In the genomic region with DNA sequence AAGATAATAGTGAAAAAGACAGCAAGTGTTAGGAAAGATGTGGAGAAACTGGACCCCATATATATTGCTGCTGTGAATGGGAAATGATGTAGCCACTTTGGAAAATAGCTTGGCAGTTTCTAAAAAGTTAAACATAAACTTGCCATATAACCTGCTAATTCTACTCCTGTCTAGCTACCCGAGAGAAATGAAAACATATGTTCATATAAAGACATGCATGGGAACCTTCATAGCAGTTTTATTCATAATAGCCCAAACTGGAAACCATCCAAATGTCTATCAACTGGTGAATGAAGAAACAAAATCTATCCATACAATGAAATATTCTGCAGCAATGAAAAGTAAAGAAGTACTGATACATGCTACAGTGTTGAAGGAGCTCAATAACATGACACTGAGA, we compare ENCODE assay signal across 19 cellular contexts. TPM values are rescaled to one million over a fixed set of nuclear protein-coding genes. Genes with fewer than 3 reads are reported as not detected.
DNase-seq lines count a peak whose midpoint lies in the region; ATAC-seq and TF ChIP-seq lines count a peak whose summit lies in the region.
"Had no signal": no experiment of that assay in that cellular context is flagged by ENCODE, and none has a peak within 500 bp of the region (broad histone marks: within the 10 kb centered on the region; RNA-seq: fewer than 3 reads in every experiment).

No MANE protein-coding gene starts in this region.

- CTCF ChIA-PET in PC-9 (lab: Charles Lee) = interaction anchor here (0.8 kb wide), 1 partner anchor 14 kb away, joined by 3 read pairs; no protein-coding TSS in a partner anchor

- peaks cover 42% of the 10 kb centered on the region for H3F3A ChIP-seq in PC-9 (ENCODE audit: insufficient read depth, low read depth)

- no peak overlapping the region for H2AFZ ChIP-seq in PC-9

- H3K9me3 Mint-ChIP-seq in activated T-helper 17 cell treated with anti-CD3 and anti-CD28 coated beads, Interleukin-2, amount 50 U/mL, for 72 hours = peaks cover 3% of the 10 kb centered on the region
- H3K9me3 Mint-ChIP-seq in stimulated activated effector memory CD8-positive, alpha-beta T cell treated with anti-CD3 and anti-CD28 coated beads, Interleukin-12 subunit alpha, Interleukin-12 subunit beta, amount 100 ng/mL, for 72 hours = no peaks in the 10 kb centered on the region
- H3K9me3 Mint-ChIP-seq: CD4-positive, alpha-beta T cell; CD8-positive, alpha-beta memory T cell had no signal

- H3K9me2 ChIP-seq in PC-9 (ENCODE audit: insufficient read depth) = no peaks in the 10 kb centered on the region

- H3K4me3 Mint-ChIP-seq in activated T-helper 17 cell treated with anti-CD3 and anti-CD28 coated beads, Interleukin-2, amount 50 U/mL, for 72 hours = no peak overlapping the region
- no peak overlapping the region for H3K4me3 Mint-ChIP-seq in stimulated activated effector memory CD8-positive, alpha-beta T cell treated with anti-CD3 and anti-CD28 coated beads, Interleukin-12 subunit alpha, Interleukin-12 subunit beta, amount 100 ng/mL, for 72 hours
- H3K4me3 Mint-ChIP-seq: B cell; CD4-positive, alpha-beta T cell; CD8-positive, alpha-beta memory T cell had no signal

- BruUV-seq in PC-9 (replicated peaks; lab: Mats Ljungman, UMichigan) = no TSS peak

- ATAC-seq in activated T-helper 17 cell treated with anti-CD3 and anti-CD28 coated beads, Interleukin-2, amount 50 U/mL, for 72 hours (replicated peaks) = no peak
- ATAC-seq in stimulated activated effector memory CD8-positive, alpha-beta T cell treated with anti-CD3 and anti-CD28 coated beads, Interleukin-12 subunit alpha, Interleukin-12 subunit beta, amount 100 ng/mL, for 72 hours = no peak
- no peak for ATAC-seq in GM21447 (IDR thresholded peaks at IDR 0.05; ENCODE audit: unreplicated experiment)
- ATAC-seq: GM12878 had no signal

- no peaks in the 10 kb centered on the region for H3K36me3 ChIP-seq in PC-9 (ENCODE audit: low read depth)
- H3K36me3 ChIP-seq: BLaER1, HAP-1 had no signal

- H3K27me3 ChIP-seq in PC-9 (ENCODE audit: insufficient read depth, low read depth) = no peaks in the 10 kb centered on the region
- H3K27me3 ChIP-seq: BLaER1 had no signal

- no peaks in the 10 kb centered on the region for H3K9me3 ChIP-seq in PC-9 (ENCODE audit: insufficient read depth, low read depth)
- H3K9me3 ChIP-seq: BLaER1, HAP-1 had no signal

- H3K36me3 Mint-ChIP-seq in activated T-helper 17 cell treated with anti-CD3 and anti-CD28 coated beads, Interleukin-2, amount 50 U/mL, for 72 hours (ENCODE audit: low read depth) = no peaks in the 10 kb centered on the region
- no peaks in the 10 kb centered on the region for H3K36me3 Mint-ChIP-seq in stimulated activated effector memory CD8-positive, alpha-beta T cell treated with anti-CD3 and anti-CD28 coated beads, Interleukin-12 subunit alpha, Interleukin-12 subunit beta, amount 100 ng/mL, for 72 hours

- no peak overlapping the region for H3K4me2 ChIP-seq in PC-9
- H3K4me2 ChIP-seq: BLaER1 had no signal

- peak overlapping the region; percentile 80; the same call in 1 of the 2 replicates for H3K27ac ChIP-seq in PC-9
- H3K27ac ChIP-seq: 22Rv1, BLaER1, C4-2B had no signal

- POLR2A ChIA-PET in PC-9 (lab: Charles Lee; ENCODE audit: unreplicated experiment) = no interaction called here

- no peak for TF ChIP-seq CTCF in PC-9 (conservative IDR thresholded peaks at IDR 0.05)

- H3K27me3 Mint-ChIP-seq in activated T-helper 17 cell treated with anti-CD3 and anti-CD28 coated beads, Interleukin-2, amount 50 U/mL, for 72 hours = no peaks in the 10 kb centered on the region
- H3K27me3 Mint-ChIP-seq: B cell; CD4-positive, alpha-beta T cell; CD8-positive, alpha-beta memory T cell had no signal

- H3K4me1 Mint-ChIP-seq in activated T-helper 17 cell treated with anti-CD3 and anti-CD28 coated beads, Interleukin-2, amount 50 U/mL, for 72 hours = peaks cover 34% of the 10 kb centered on the region
- H3K4me1 Mint-ChIP-seq in stimulated activated effector memory CD8-positive, alpha-beta T cell treated with anti-CD3 and anti-CD28 coated beads, Interleukin-12 subunit alpha, Interleukin-12 subunit beta, amount 100 ng/mL, for 72 hours = peaks cover 28% of the 10 kb centered on the region

- intact Hi-C loops in PC-9 (cut with micrococcal nuclease; ENCODE audit: unreplicated experiment) = no loop called here

- DNase-seq in DMS 273 (lab: John Stamatoyannopoulos, UW; ENCODE audit: unreplicated experiment) (peak; percentile 7), DMS 273 treated with DMSO at 0.1 percent for 48 hours (lab: John Stamatoyannopoulos, UW) (no peak), PC-9 (no peak), GF-D8 (lab: John Stamatoyannopoulos, UW) (no peak), superior temporal gyrus (ENCODE audit: extremely low spot score) (no peak)
- DNase-seq in stimulated activated effector memory CD8-positive, alpha-beta T cell treated with anti-CD3 and anti-CD28 coated beads, Interleukin-12 subunit alpha, Interleukin-12 subunit beta, amount 100 ng/mL, for 72 hours (ENCODE audit: low spot score in 2 of 2) = no peak
- DNase-seq: CD4-positive, alpha-beta T cell; CD8-positive, alpha-beta memory T cell; DMS153; DND-41; GOT3 had no signal

- no peak overlapping the region for H3K4me3 ChIP-seq in PC-9
- H3K4me3 ChIP-seq: BLaER1, GM12878, HAP-1 had no signal

- peak overlapping the region; percentile 8 for H3K27ac Mint-ChIP-seq in activated T-helper 17 cell treated with anti-CD3 and anti-CD28 coated beads, Interleukin-2, amount 50 U/mL, for 72 hours
- peak overlapping the region; percentile 90 for H3K27ac Mint-ChIP-seq in stimulated activated effector memory CD8-positive, alpha-beta T cell treated with anti-CD3 and anti-CD28 coated beads, Interleukin-12 subunit alpha, Interleukin-12 subunit beta, amount 100 ng/mL, for 72 hours
- H3K27ac Mint-ChIP-seq: B cell; CD4-positive, alpha-beta T cell had no signal

- no peaks in the 10 kb centered on the region for H4K20me1 ChIP-seq in PC-9 (ENCODE audit: insufficient read depth)
- H4K20me1 ChIP-seq: BLaER1 had no signal

- H3K79me2 ChIP-seq in PC-9 (ENCODE audit: low read depth) = no peaks in the 10 kb centered on the region

- peaks cover 73% of the 10 kb centered on the region for H3K4me1 ChIP-seq in PC-9 (replicated peaks; ENCODE audit: insufficient read depth)
- H3K4me1 ChIP-seq: HAP-1 had no signal

RNA-seq across cellular contexts. Expression of gene NABP1, which starts 50.4 kb away (rescaled TPM):
- 39.0 and 46.5 TPM in 2 replicates for total RNA-seq in PC-9 (2021)
- 10 to 100 TPM; 81.6 to 98.4 TPM for total RNA-seq in activated T-helper 17 cell treated with anti-CD3 and anti-CD28 coated beads, Interleukin-2, amount 50 U/mL, for 72 hours
